12 cellular contexts compared by ENCODE assay signal in genomic region chr17:57259817-57260216, GRCh38. TPM values are rescaled to one million over a fixed set of nuclear protein-coding genes. Genes with fewer than 3 reads are reported as not detected.
DNase-seq lines count a peak whose midpoint lies in the region; ATAC-seq and TF ChIP-seq lines count a peak whose summit lies in the region.
"Had no signal": no experiment of that assay in that cellular context is flagged by ENCODE, and none has a peak within 500 bp of the region (broad histone marks: within the 10 kb centered on the region; RNA-seq: fewer than 3 reads in every experiment).

No MANE protein-coding gene starts in this region.

- no peaks in the 10 kb centered on the region for H3K27me3 ChIP-seq in Caco-2 (replicated peaks; ENCODE audit: control insufficient read depth, insufficient read depth, low read length)
- H3K27me3 ChIP-seq in KMS-11 (ENCODE audit: insufficient read depth, low read depth): no peaks in the 10 kb centered on the region
- H3K27me3 ChIP-seq in adrenal gland: no peaks in the 10 kb centered on the region
- H3K27me3 ChIP-seq: thyroid gland had no signal

- H4K20me1 ChIP-seq in KMS-11 (ENCODE audit: insufficient read depth): peaks cover 3% of the 10 kb centered on the region; the same call in 1 of the 2 replicates

- no peaks in the 10 kb centered on the region for H3K9me3 ChIP-seq in Caco-2
- H3K9me3 ChIP-seq in adrenal gland (replicated peaks in 1 of 3): no peaks in the 10 kb centered on the region
- H3K9me3 ChIP-seq: thyroid gland had no signal

- no peak overlapping the region for H3K27ac ChIP-seq in KMS-11
- peak overlapping the region; percentile 15 to 99 (median 85) for H3K27ac ChIP-seq in adrenal gland

- intact Hi-C loops in Caco-2 (cut with micrococcal nuclease; ENCODE audit: unreplicated experiment) (loop anchor here (5.0 kb wide), 1 partner anchor 112 kb away; no protein-coding TSS in a partner anchor), adrenal gland (cut with DNase I) (no loop called here), natural killer cell (cut with micrococcal nuclease) (no loop called here), left colon (cut with DNase I, micrococcal nuclease) (no loop called here)

- 33 to 42% (median 38%) methylated on average over 4 of the region's 4 CpGs for WGBS in adrenal gland, 4 donors

- H3K4me3 Mint-ChIP-seq in Caco-2 (ENCODE audit: unreplicated experiment) (peak overlapping the region; percentile 95), natural killer cell (peak overlapping the region; percentile 97)

- H3K27me3 Mint-ChIP-seq in Caco-2 (ENCODE audit: insufficient read depth, unreplicated experiment) (no peaks in the 10 kb centered on the region), natural killer cell (ENCODE audit: low read depth in 2 of 2) (peaks cover 0 to 3% of the 10 kb centered on the region in 2 donors)

- H3K36me3 Mint-ChIP-seq in Caco-2 (ENCODE audit: insufficient read depth, unreplicated experiment): peaks cover 86% of the 10 kb centered on the region
- H3K36me3 Mint-ChIP-seq in natural killer cell: peaks cover 16% of the 10 kb centered on the region

- no peak for ATAC-seq in natural killer cell
- no peak for ATAC-seq in left colon
- ATAC-seq in GM21528 (IDR thresholded peaks at IDR 0.05; ENCODE audit: low FRiP score, unreplicated experiment): no peak
- ATAC-seq in HG03097 (IDR thresholded peaks at IDR 0.05; ENCODE audit: low FRiP score, unreplicated experiment): no peak
- ATAC-seq: esophagus mucosa had no signal

- H3K4me1 Mint-ChIP-seq in Caco-2 (ENCODE audit: low read depth, unreplicated experiment) (peaks cover 27% of the 10 kb centered on the region), natural killer cell (peaks cover 34 to 38% of the 10 kb centered on the region in 2 donors)

- TF ChIP-seq CTCF in Caco-2 (IDR thresholded peaks at IDR 0.05; ENCODE audit: insufficient read depth in 1 of 2, low read depth in 1 of 2, low read length in 1 of 2, severe bottlenecking in 1 of 2, unreplicated experiment in 1 of 2) (no peak), KMS-11 (conservative IDR thresholded peaks at IDR 0.05; ENCODE audit: low read depth, low read length) (no peak), adrenal gland (IDR thresholded peaks at IDR 0.05) (no peak), natural killer cell (IDR thresholded peaks at IDR 0.05) (no peak)

- H3K4me1 ChIP-seq in Caco-2 (peaks cover 19% of the 10 kb centered on the region), KMS-11 (ENCODE audit: low read depth, poor library complexity, severe bottlenecking) (peaks cover 55% of the 10 kb centered on the region), adrenal gland (replicated peaks in 1 of 2) (peaks cover 28 to 69% of the 10 kb centered on the region in 2 donors)

- H3K4me3 ChIP-seq in Caco-2 (ENCODE audit: low read depth, low read length): no peak overlapping the region
- no peak overlapping the region for H3K4me3 ChIP-seq in KMS-11 (IDR thresholded peaks at IDR 0.05; ENCODE audit: insufficient read depth, low read depth, low read length)
- peak overlapping the region in 2 of 4 donors; percentile 36 to 85 for H3K4me3 ChIP-seq in adrenal gland

- peaks cover 81% of the 10 kb centered on the region for H3K79me2 ChIP-seq in KMS-11 (ENCODE audit: insufficient read depth, low read depth)

- H3K9me3 Mint-ChIP-seq in Caco-2 (ENCODE audit: unreplicated experiment) (no peaks in the 10 kb centered on the region), natural killer cell (no peaks in the 10 kb centered on the region)

- no TSS peak for BruUV-seq in Caco-2 (replicated peaks; lab: Mats Ljungman, UMichigan)

- no peak overlapping the region for H3K27ac Mint-ChIP-seq in Caco-2 (ENCODE audit: unreplicated experiment)
- H3K27ac Mint-ChIP-seq in natural killer cell: no peak overlapping the region

- no peak overlapping the region for H2AFZ ChIP-seq in KMS-11 (ENCODE audit: low read depth)

- H3K9ac ChIP-seq in KMS-11: no peak overlapping the region

- no peak for DNase-seq in Caco-2
- DNase-seq in adrenal gland: no peak
- no peak for DNase-seq in natural killer cell
- DNase-seq in left colon: no peak
- no peak for DNase-seq in stimulated activated CD4-positive, alpha-beta T cell treated with anti-CD3 and anti-CD28 coated beads, Interleukin-2, amount 100 ng/mL, for 24 hours
- DNase-seq: NCI-H446 treated with DMSO at 0.1 percent for 48 hours, posterior cingulate gyrus, thyroid gland had no signal

- no peak for TF ChIP-seq POLR2A in adrenal gland (IDR thresholded peaks at IDR 0.05)

- POLR2A ChIA-PET in Caco-2 (lab: Charles Lee): no interaction called here

- H3K36me3 ChIP-seq in Caco-2 (ENCODE audit: control insufficient read depth, insufficient read depth, low read length) (peaks cover 4% of the 10 kb centered on the region), KMS-11 (ENCODE audit: insufficient read depth) (peaks cover 37% of the 10 kb centered on the region; the same call in 1 of the 2 replicates), adrenal gland (replicated peaks in 1 of 2) (peaks cover 0 to 22% of the 10 kb centered on the region in 2 donors)

- CTCF ChIA-PET in Caco-2 (lab: Charles Lee): interaction anchor here (1.1 kb wide), 1 partner anchor 17 kb away, joined by 4 read pairs; no protein-coding TSS in a partner anchor

- peak overlapping the region; percentile 83 for H3K4me2 ChIP-seq in KMS-11

RNA-seq across cellular contexts. Expression of gene MSI2, which starts 3.5 kb away (rescaled TPM):
- 174 and 185 TPM in 2 replicates for total RNA-seq in Caco-2 (2022)
- total RNA-seq in adrenal gland: 100 to 1,000 TPM in 6 of 8 donors, 10 to 100 TPM in 2; 62.6 to 411 (median 170) TPM
- polyA plus RNA-seq in adrenal gland: 100 to 1,000 TPM in 1 of 3 donors, 10 to 100 TPM in 2; 32.6 to 360 (median 36.7) TPM
- total RNA-seq in natural killer cell: 100 to 1,000 TPM in 1 of 3 donors, 10 to 100 TPM in 2; 95.5 to 145 (median 96.8) TPM
- 10 to 100 TPM; 65.5 to 81.0 TPM for total RNA-seq in left colon
